8 cellular contexts compared by ENCODE assay signal in the genomic region with DNA sequence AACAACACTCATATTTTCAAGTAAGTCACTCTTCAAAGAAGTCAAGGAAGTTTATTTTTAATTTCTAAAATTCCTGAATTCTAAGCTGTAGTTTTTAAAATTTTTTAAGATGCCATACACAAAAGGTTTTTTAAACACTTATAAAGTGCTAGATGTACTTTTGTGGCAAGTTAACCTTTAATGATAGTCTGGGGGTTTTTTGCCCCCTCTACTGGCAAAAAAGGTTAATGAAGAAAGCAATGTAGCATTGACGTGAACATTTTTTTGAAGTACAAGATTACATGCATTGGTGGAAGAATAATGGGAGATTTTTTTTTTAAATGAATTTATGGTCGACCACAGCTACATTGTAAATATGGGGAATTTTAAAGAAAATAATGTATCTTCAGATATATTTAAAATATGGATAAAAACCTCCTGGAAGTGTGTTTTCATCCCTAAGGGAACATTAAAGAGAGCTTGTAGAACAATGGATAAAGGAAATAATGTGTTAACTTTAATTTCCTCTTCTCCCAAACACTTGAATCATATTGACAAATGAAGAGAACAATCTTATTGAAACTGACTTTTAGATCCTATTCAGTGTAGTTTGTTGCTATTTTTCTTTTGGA. TPM values are rescaled to one million over a fixed set of nuclear protein-coding genes. Genes with fewer than 3 reads are reported as not detected.
DNase-seq lines count a peak whose midpoint lies in the region; ATAC-seq, FAIRE-seq and TF ChIP-seq lines count a peak whose summit lies in the region.

No MANE protein-coding gene starts in this region.

- H3K36me3 ChIP-seq in kidney (ENCODE audit: control insufficient read depth in 1 of 2, insufficient read depth in 2 of 2, low read length in 2 of 2) = peaks cover 5 to 41% of the 10 kb centered on the region in 2 donors

- H3K27ac ChIP-seq in kidney (ENCODE audit: low read depth in 2 of 2, low read length in 2 of 2) = no peak overlapping the region

- TF ChIP-seq CTCF in GM12874 (IDR thresholded peaks at IDR 0.05; ENCODE audit: insufficient read depth, low read depth, low read length) = peak; percentile 44; the same call in 1 of the 2 replicates
- peak; percentile 55 for TF ChIP-seq CTCF in kidney (IDR thresholded peaks at IDR 0.05; ENCODE audit: borderline replicate concordance, extremely low read depth, insufficient read depth)

- peak overlapping the region in 1 of 2 donors; percentile 5 for H3K4me3 ChIP-seq in kidney (ENCODE audit: low read length in 2 of 2)

- FAIRE-seq in kidney (lab: Jason Lieb, UNC) = peak; percentile 94

- intact Hi-C loops in kidney (cut with DNase I) = no loop called here
- intact Hi-C loops in posterior vena cava (cut with DNase I) = loop anchor here in 1 of 2 donors (10.0 kb wide), 1 partner anchor 159 kb away; no protein-coding TSS in a partner anchor

- H3K9me3 ChIP-seq in kidney (ENCODE audit: control insufficient read depth in 1 of 2, low read length in 2 of 2) = no peaks in the 10 kb centered on the region

- peaks cover 0 to 7% of the 10 kb centered on the region in 2 donors for H3K4me1 ChIP-seq in kidney (ENCODE audit: control insufficient read depth in 1 of 2, insufficient read depth in 1 of 2, low read depth in 1 of 2, low read length in 2 of 2)

- H3K9ac ChIP-seq in kidney (ENCODE audit: low read length in 2 of 2) = no peak overlapping the region

- ATAC-seq in GM18870 (IDR thresholded peaks at IDR 0.05; ENCODE audit: unreplicated experiment) = no peak

- in situ Hi-C loops in ACHN (cut with HindIII; ENCODE audit: low pct_ligation_motif_present, low pct_unique_long_range_greater_than_20kb, low sequenced_read_pairs) = loop anchor here (25.0 kb wide), 1 partner anchor 142 kb away; no protein-coding TSS in a partner anchor

- DNase-seq in ACHN (peak; percentile 65), LHCN-M2 (ENCODE audit: low read depth) (peak; percentile 47), amniotic epithelial cell (ENCODE audit: low read depth) (peak; percentile 42), kidney (no peak), posterior vena cava (ENCODE audit: low spot score) (no peak), SHP77 treated with DMSO at 0.1 percent for 48 hours (lab: John Stamatoyannopoulos, UW) (no peak)

RNA-seq across cellular contexts. Expression of gene ITPRID2, which starts 12.6 kb away (rescaled TPM):
- total RNA-seq in LHCN-M2 (2014; rRNA removed) (83.0 and 99.6 TPM in 2 replicates), kidney (191 TPM), posterior vena cava (100 to 1,000 TPM; 111 to 136 TPM)
- polyA plus RNA-seq in LHCN-M2 (2012) = 36.2 TPM
- polyA plus RNA-seq in kidney (ENCODE audit: insufficient read depth, low read depth, low replicate concordance) = 29.9 TPM

Comparison
In these comparisons a context has a peak if more than half of its experiments do, and no peak if none do; other contexts are left out.
1. DNase-seq: peak in ACHN (single experiment), LHCN-M2 (single experiment) and amniotic epithelial cell (single experiment); none in kidney (single experiment), posterior vena cava (single experiment) and SHP77 treated with DMSO at 0.1 percent for 48 hours (single experiment).